In genomic region chr3:121654493-121655385, GRCh38 we compare ENCODE assay signal across 9 cellular contexts. TPM values are rescaled to one million over a fixed set of nuclear protein-coding genes. Genes with fewer than 3 reads are reported as not detected.
A peak's percentile ranks its signal among the peaks of the same experiment; 100 is the strongest.
DNase-seq lines count a peak whose midpoint lies in the region; ATAC-seq, FAIRE-seq and TF ChIP-seq lines count a peak whose summit lies in the region.
"Had no signal": no experiment of that assay in that cellular context is flagged by ENCODE, and none has a peak within 500 bp of the region (broad histone marks: within the 10 kb centered on the region; RNA-seq: fewer than 3 reads in every experiment).

No MANE protein-coding gene starts in this region.

- H4K20me1 ChIP-seq in GM12878 (ENCODE audit: control insufficient read depth, insufficient read depth): no peaks in the 10 kb centered on the region
- H4K20me1 ChIP-seq in neural progenitor cell (ENCODE audit: low read depth): no peaks in the 10 kb centered on the region

- H3K4me1 ChIP-seq in GM12878 (ENCODE audit: control insufficient read depth, insufficient read depth, low read length): peaks cover 34% of the 10 kb centered on the region
- H3K4me1 ChIP-seq in neural progenitor cell: no peaks in the 10 kb centered on the region

- H3K79me2 ChIP-seq in GM12878 (ENCODE audit: control insufficient read depth, insufficient read depth, low read length): peaks cover 43% of the 10 kb centered on the region
- no peaks in the 10 kb centered on the region for H3K79me2 ChIP-seq in neural progenitor cell (ENCODE audit: low read depth)

- no TSS peak for BruUV-seq in GM12878 (replicated peaks; lab: Mats Ljungman, UMichigan)

- H3K4me1 Mint-ChIP-seq in neural progenitor cell: no peaks in the 10 kb centered on the region

- RAD21 ChIA-PET in GM12878 (lab: Charles Lee; ENCODE audit: unreplicated experiment): no interaction called here

- SMC1A ChIA-PET in GM12878 (lab: Charles Lee; ENCODE audit: uncharacterized antibody, unreplicated experiment): interaction anchor here (0.6 to 2.2 kb wide), 4 partner anchors 27 to 448 kb away, joined by 3 to 4 read pairs (median 3); no protein-coding TSS in a partner anchor

- peak overlapping the region; percentile 22; the same call in 1 of the 2 replicates for H3K4me3 ChIP-seq in GM12865 (ENCODE audit: low read depth, low read length)
- H3K4me3 ChIP-seq in GM12878: peak overlapping the region; percentile 12; the same call in 1 of the 2 replicates
- H3K4me3 ChIP-seq in neural progenitor cell: no peak overlapping the region

- H3K27me3 ChIP-seq in GM12878 (replicated peaks in 1 of 2; ENCODE audit: control insufficient read depth in 2 of 2, insufficient read depth in 2 of 2, low read length in 1 of 2) (no peaks in the 10 kb centered on the region), neural progenitor cell (no peaks in the 10 kb centered on the region)

- in situ Hi-C loops in GM12878 (cut with MboI): loop anchor here (10.0 kb wide), 1 partner anchor 1030 kb away; the partner anchor contains the start of gene PARP14

- no peak overlapping the region for H3K4me3 Mint-ChIP-seq in neural progenitor cell

- TF ChIP-seq RAD21 in GM12878 (IDR thresholded peaks at IDR 0.05; ENCODE audit: insufficient read depth, low read depth, low read length): no peak

- peak; percentile 83 for ATAC-seq in GM19397 (IDR thresholded peaks at IDR 0.05; ENCODE audit: unreplicated experiment)
- ATAC-seq in HG03108 (IDR thresholded peaks at IDR 0.05; ENCODE audit: unreplicated experiment): peak; percentile 70
- peak; percentile 89 for ATAC-seq in GM12878
- no peak for ATAC-seq in HG03460 (IDR thresholded peaks at IDR 0.05; ENCODE audit: unreplicated experiment)
- no peak for ATAC-seq in left cardiac atrium

- H3K27me3 Mint-ChIP-seq in neural progenitor cell (ENCODE audit: insufficient read depth, low read depth): peaks cover 2% of the 10 kb centered on the region
- H3K27me3 Mint-ChIP-seq: progenitor cell of endocrine pancreas had no signal

- H3K9ac ChIP-seq in GM12878 (ENCODE audit: control insufficient read depth, insufficient read depth, low read length): no peak overlapping the region
- no peak overlapping the region for H3K9ac ChIP-seq in neural progenitor cell

- H3K9me3 Mint-ChIP-seq in neural progenitor cell: no peaks in the 10 kb centered on the region

- H3K36me3 Mint-ChIP-seq in neural progenitor cell: no peaks in the 10 kb centered on the region

- FAIRE-seq in GM12878 (lab: Jason Lieb, UNC): peak; percentile 84

- DNase-seq in GM12865 (ENCODE audit: low read depth) (peak; percentile 68), GM12878 (ENCODE audit: low read depth, low spot score) (peak; percentile 36), neural progenitor cell (ENCODE audit: low spot score) (no peak), HT-29 (ENCODE audit: low spot score) (no peak), left cardiac atrium (no peak)

- no peaks in the 10 kb centered on the region; the same call in 2 of the 3 replicates for H3K9me3 ChIP-seq in GM12878 (replicated peaks; ENCODE audit: control insufficient read depth, insufficient read depth, low read length)
- H3K9me3 ChIP-seq in neural progenitor cell (ENCODE audit: low read depth): no peaks in the 10 kb centered on the region

- peak overlapping the region; percentile 68; the same call in 1 of the 2 replicates for H3K27ac ChIP-seq in GM12878 (ENCODE audit: control insufficient read depth, insufficient read depth)
- no peak overlapping the region for H3K27ac ChIP-seq in neural progenitor cell

- TF ChIP-seq CTCF in GM12865 (IDR thresholded peaks at IDR 0.05; ENCODE audit: insufficient read depth, low read depth, low read length, missing control alignments) (no peak), GM12878 (IDR thresholded peaks at IDR 0.05 in 2 of 3, conservative IDR thresholded peaks at IDR 0.05 in 1 of 3; ENCODE audit: control insufficient read depth in 2 of 3, extremely low read depth in 1 of 3, insufficient read depth in 1 of 3, low read depth in 3 of 3, low read length in 3 of 3) (no peak), neural progenitor cell (IDR thresholded peaks at IDR 0.05) (no peak)

- WGBS in GM12878 (ENCODE audit: insufficient coverage, insufficient replicate concordance, low lambda C conversion rate, missing lambda C conversion rate): under 1% methylated on average over 6 of the region's 6 CpGs

- no peaks in the 10 kb centered on the region for H3F3A ChIP-seq in neural progenitor cell (ENCODE audit: low read depth)

- POLR2A ChIA-PET in GM12878 (lab: Charles Lee): interaction anchor here (0.6 kb wide), 2 partner anchors 89 to 176 kb away, joined by 3 to 5 read pairs; no protein-coding TSS in a partner anchor

- 0 out of 4 replicates have a peak, but pooled peaks have one; percentile 16 to 21 for TF ChIP-seq EP300 in GM12878 (IDR thresholded peaks at IDR 0.05; ENCODE audit: borderline replicate concordance in 1 of 2, control insufficient read depth in 1 of 2, low read depth in 2 of 2, low read length in 2 of 2)

- intact Hi-C loops in GM12878 (cut with micrococcal nuclease; ENCODE audit: unreplicated experiment): loop anchor here (2.0 to 10.0 kb wide), 2 partner anchors 108 to 420 kb away; no protein-coding TSS in a partner anchor
- intact Hi-C loops in left cardiac atrium (cut with DNase I): no loop called here

- H3K27ac Mint-ChIP-seq in neural progenitor cell: no peak overlapping the region
- H3K27ac Mint-ChIP-seq: progenitor cell of endocrine pancreas had no signal

- H2AFZ ChIP-seq in GM12878 (ENCODE audit: control insufficient read depth, low read depth, low read length) (no peak overlapping the region; the same call in 1 of the 2 replicates), neural progenitor cell (replicated peaks) (no peak overlapping the region)

- H3K36me3 ChIP-seq in GM12878 (ENCODE audit: control insufficient read depth in 2 of 2, insufficient read depth in 2 of 2, low read length in 1 of 2) (peaks cover 4 to 50% of the 10 kb centered on the region in 2 experiments; a peak in 3 of 4 replicates), neural progenitor cell (no peaks in the 10 kb centered on the region)

- H3K4me2 ChIP-seq in GM12878 (ENCODE audit: control insufficient read depth, insufficient read depth): peak overlapping the region; percentile 58
- no peak overlapping the region for H3K4me2 ChIP-seq in neural progenitor cell

- TF ChIP-seq POLR2A in GM12878 (IDR thresholded peaks at IDR 0.05; ENCODE audit: low read depth, low read length): no peak

- CTCF ChIA-PET in GM12878 (lab: Yijun Ruan, JAX): interaction anchor here (0.9 to 1.3 kb wide), 3 partner anchors 16 to 78 kb away, joined by 3 read pairs; no protein-coding TSS in a partner anchor

TF ChIP-seq in GM12878, 131 proteins besides CTCF, POLR2A, EP300 and RAD21 (continues in another document):
- TF ChIP-seq, protein P1, sequence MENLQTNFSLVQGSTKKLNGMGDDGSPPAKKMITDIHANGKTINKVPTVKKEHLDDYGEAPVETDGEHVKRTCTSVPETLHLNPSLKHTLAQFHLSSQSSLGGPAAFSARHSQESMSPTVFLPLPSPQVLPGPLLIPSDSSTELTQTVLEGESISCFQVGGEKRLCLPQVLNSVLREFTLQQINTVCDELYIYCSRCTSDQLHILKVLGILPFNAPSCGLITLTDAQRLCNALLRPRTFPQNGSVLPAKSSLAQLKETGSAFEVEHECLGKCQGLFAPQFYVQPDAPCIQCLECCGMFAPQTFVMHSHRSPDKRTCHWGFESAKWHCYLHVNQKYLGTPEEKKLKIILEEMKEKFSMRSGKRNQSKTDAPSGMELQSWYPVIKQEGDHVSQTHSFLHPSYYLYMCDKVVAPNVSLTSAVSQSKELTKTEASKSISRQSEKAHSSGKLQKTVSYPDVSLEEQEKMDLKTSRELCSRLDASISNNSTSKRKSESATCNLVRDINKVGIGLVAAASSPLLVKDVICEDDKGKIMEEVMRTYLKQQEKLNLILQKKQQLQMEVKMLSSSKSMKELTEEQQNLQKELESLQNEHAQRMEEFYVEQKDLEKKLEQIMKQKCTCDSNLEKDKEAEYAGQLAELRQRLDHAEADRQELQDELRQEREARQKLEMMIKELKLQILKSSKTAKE (IDR thresholded peaks at IDR 0.05; ENCODE audit: low read depth, poor library complexity, severe bottlenecking): peak; percentile 57
- TF ChIP-seq SMARCA5 (IDR thresholded peaks at IDR 0.05): peak; percentile 48; the same call in 1 of the 2 replicates
- peak; percentile 40; the same call in 1 of the 2 replicates for TF ChIP-seq CBFB (IDR thresholded peaks at IDR 0.05; ENCODE audit: low read depth)
- peak; percentile 72 for TF ChIP-seq NBN (IDR thresholded peaks at IDR 0.05)
- peak; percentile 64 for TF ChIP-seq NFIC (IDR thresholded peaks at IDR 0.05; ENCODE audit: low read depth, low read length)
- peak; percentile 77; the same call in 1 of the 2 replicates for TF ChIP-seq IRF4 (IDR thresholded peaks at IDR 0.05; ENCODE audit: low read depth, low read length)
- TF ChIP-seq MEF2A (IDR thresholded peaks at IDR 0.05; ENCODE audit: insufficient read depth, low read depth, low read length): peak; percentile 73; the same call in 1 of the 2 replicates
- 0 out of 2 replicates have a peak, but pooled peaks have one; percentile 28 for TF ChIP-seq CBX5 (IDR thresholded peaks at IDR 0.05; ENCODE audit: low read depth)
- peak; percentile 75 for TF ChIP-seq GABPA (IDR thresholded peaks at IDR 0.05; ENCODE audit: low read depth)
- TF ChIP-seq RUNX3 (IDR thresholded peaks at IDR 0.05; ENCODE audit: low read length): peak; percentile 93
- no peak; the same call in 1 of the 2 replicates for TF ChIP-seq FOXM1 (IDR thresholded peaks at IDR 0.05; ENCODE audit: low read depth, low read length)

RNA-seq across cellular contexts. Expression of gene HCLS1, which starts 6.0 kb away (rescaled TPM):
- 212 and 226 TPM in 2 replicates for total RNA-seq in GM12878 (2013; cell fraction: nucleolus; rRNA removed)
- total RNA-seq in GM12878 (2014; rRNA removed) (240 and 260 TPM in 2 replicates), GM12878 (2014; rRNA removed; fragmentation: Illumina TruSeq; extraction: Trizol) (212 and 221 TPM in 2 replicates), GM12878 (2021) (232 and 237 TPM in 2 replicates), neural progenitor cell (ENCODE audit: low replicate concordance) (not detected in 2 replicates), left cardiac atrium (10 to 100 TPM; 24.2 to 28.9 TPM)
- polyA plus RNA-seq in GM12878 (2011; ENCODE audit: low read depth): 140 TPM
- polyA plus RNA-seq in GM12878 (2011; rRNA removed) (168 and 195 TPM in 2 replicates), GM12878 (2014; fragmentation: Illumina TruSeq; extraction: Trizol) (344 and 401 TPM in 2 replicates), GM12878 (2014; fragmentation: Nextera tagmentation; extraction: Ambion mirVana) (10 to 100 TPM; 51.6 to 76.2 TPM), GM12878 (2014; rRNA removed) (225 and 226 TPM in 2 replicates), GM12878 (2016; fragmentation: Nextera tagmentation; extraction: Ambion mirVana) (100 to 1,000 TPM; 271 to 303 TPM)
- 161 and 180 TPM in 2 replicates for polyA plus RNA-seq in GM12878 (2011; cell fraction: cytosol; rRNA removed)
- 255 and 288 TPM in 2 replicates for polyA plus RNA-seq in GM12878 (2011; cell fraction: nucleus; rRNA removed)
- polyA plus RNA-seq in GM12878 (2012): 166 and 209 TPM in 2 replicates
- polyA minus RNA-seq in GM12878 (2011; rRNA and poly(A)+ RNA removed): 156 and 160 TPM in 2 replicates
- 46.1 and 55.5 TPM in 2 replicates for polyA minus RNA-seq in GM12878 (2011; cell fraction: cytosol; rRNA and poly(A)+ RNA removed)
- 64.2 and 97.4 TPM in 2 replicates for polyA minus RNA-seq in GM12878 (2011; cell fraction: nucleus; rRNA and poly(A)+ RNA removed)
- 0.18 TPM in 1 of 2 replicates, not detected in the other for total RNA-seq in HT-29 (2014; rRNA removed; shearing (Covaris generic))

Comparison
In these comparisons a context has a peak if more than half of its experiments do, and no peak if none do; other contexts are left out.
1. DNase-seq: peak in GM12865 (single experiment) and GM12878 (single experiment); none in neural progenitor cell (single experiment), HT-29 (single experiment) and left cardiac atrium (single experiment).
2. ATAC-seq: peak in GM19397 (single experiment), HG03108 (single experiment) and GM12878 (single experiment); none in HG03460 (single experiment) and left cardiac atrium (0 of 2).
3. RNA of gene HCLS1, which starts 6.0 kb away (total RNA-seq): 212 to 260 TPM in GM12878 and 24.2 to 28.9 TPM in left cardiac atrium; 0.18 TPM in HT-29 and not detected in neural progenitor cell; every median in the first group is over 10 times any median in the second.